Comparison of ENCODE assay signal across 7 cellular contexts in genomic region chr2:11692966-11693521, GRCh38.
DNase-seq lines count a peak whose midpoint lies in the region; ATAC-seq lines count a peak whose summit lies in the region.

No MANE protein-coding gene starts in this region.

- H3K27ac Mint-ChIP-seq in activated naive CD8-positive, alpha-beta T cell treated with anti-CD3 and anti-CD28 coated beads, Interleukin-2, amount 50 U/mL, for 24 hours, result no peak overlapping the region

- H3K27me3 Mint-ChIP-seq in activated naive CD8-positive, alpha-beta T cell treated with anti-CD3 and anti-CD28 coated beads, Interleukin-2, amount 50 U/mL, for 24 hours, result peaks cover 4% of the 10 kb centered on the region

- DNase-seq in NCI-H1417 (lab: John Stamatoyannopoulos, UW) (peak; percentile 68 to 92 (median 89)), SW480 (ENCODE audit: low spot score) (peak; percentile 71), hippocampal formation (lab: John Stamatoyannopoulos, UW) (peak; percentile 30 to 56)
- DNase-seq in activated naive CD8-positive, alpha-beta T cell treated with anti-CD3 and anti-CD28 coated beads, Interleukin-2, amount 50 U/mL, for 24 hours, result peak; percentile 66
- peak; percentile 33 to 79 (median 45) for DNase-seq in stimulated activated CD4-positive, alpha-beta T cell treated with anti-CD3 and anti-CD28 coated beads, Interleukin-12 subunit alpha, Interleukin-12 subunit beta, amount 100 ng/mL, for 48 hours (ENCODE audit: low read depth in 2 of 3, low spot score in 1 of 3)

- no peaks in the 10 kb centered on the region for H3K36me3 Mint-ChIP-seq in activated naive CD8-positive, alpha-beta T cell treated with anti-CD3 and anti-CD28 coated beads, Interleukin-2, amount 50 U/mL, for 24 hours (ENCODE audit: low read depth)

- ATAC-seq in GM18499 (IDR thresholded peaks at IDR 0.05; ENCODE audit: insufficient read depth, unreplicated experiment) (peak; percentile 60), HG02759 (IDR thresholded peaks at IDR 0.05; ENCODE audit: unreplicated experiment) (peak; percentile 71)
- peak; percentile 65 for ATAC-seq in activated naive CD8-positive, alpha-beta T cell treated with anti-CD3 and anti-CD28 coated beads, Interleukin-2, amount 50 U/mL, for 24 hours

- H3K4me3 Mint-ChIP-seq in activated naive CD8-positive, alpha-beta T cell treated with anti-CD3 and anti-CD28 coated beads, Interleukin-2, amount 50 U/mL, for 24 hours, result no peak overlapping the region

- H3K9me3 Mint-ChIP-seq in activated naive CD8-positive, alpha-beta T cell treated with anti-CD3 and anti-CD28 coated beads, Interleukin-2, amount 50 U/mL, for 24 hours, result no peaks in the 10 kb centered on the region

- peaks cover 17% of the 10 kb centered on the region for H3K4me1 Mint-ChIP-seq in activated naive CD8-positive, alpha-beta T cell treated with anti-CD3 and anti-CD28 coated beads, Interleukin-2, amount 50 U/mL, for 24 hours

Comparison
In these comparisons a context has a peak if more than half of its experiments do, and no peak if none do; other contexts are left out.
1. Peak in every context shown above with its lines: DNase-seq and ATAC-seq.